8 cellular contexts compared by ENCODE assay signal in the genomic region with DNA sequence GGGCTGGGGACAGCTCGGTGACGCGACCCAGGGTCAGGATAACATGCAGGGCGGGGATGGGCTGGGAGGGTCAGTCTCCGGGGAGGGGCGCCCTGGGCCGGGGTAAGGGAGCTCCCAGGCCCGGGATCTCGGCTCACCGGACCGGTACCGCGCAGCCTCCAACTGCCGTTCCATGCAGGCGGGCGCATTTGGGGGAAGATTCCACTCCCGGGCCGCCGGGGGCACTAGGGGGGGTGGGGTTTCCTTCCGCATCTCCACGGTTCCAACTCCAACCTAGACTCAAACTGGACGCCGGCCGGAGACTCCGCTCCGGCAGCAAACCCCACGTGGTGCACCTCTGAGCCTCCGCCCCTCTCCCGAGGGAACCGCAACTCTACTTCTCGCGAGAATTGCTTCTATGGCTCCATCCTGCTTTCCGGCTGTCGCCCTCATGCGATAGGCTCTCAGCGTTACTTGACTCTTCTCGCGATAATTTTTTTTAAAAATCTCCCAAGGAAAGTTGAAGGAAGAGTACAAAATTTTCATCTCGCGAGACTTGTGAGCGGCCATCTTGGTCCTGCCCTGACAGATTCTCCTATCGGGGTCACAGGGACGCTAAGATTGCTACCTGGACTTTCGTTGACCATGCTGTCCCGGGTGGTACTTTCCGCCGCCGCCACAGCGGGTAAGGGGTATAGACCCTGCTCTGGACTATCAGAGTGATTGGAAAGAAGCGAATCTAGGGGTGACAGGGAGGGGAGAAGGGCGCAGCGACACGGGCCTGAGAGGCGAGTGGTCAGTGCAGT. TPM values are rescaled to one million over a fixed set of nuclear protein-coding genes. Genes with fewer than 3 reads are reported as not detected.
DNase-seq lines count a peak whose midpoint lies in the region; ATAC-seq and TF ChIP-seq lines count a peak whose summit lies in the region.

A gene with protein sequence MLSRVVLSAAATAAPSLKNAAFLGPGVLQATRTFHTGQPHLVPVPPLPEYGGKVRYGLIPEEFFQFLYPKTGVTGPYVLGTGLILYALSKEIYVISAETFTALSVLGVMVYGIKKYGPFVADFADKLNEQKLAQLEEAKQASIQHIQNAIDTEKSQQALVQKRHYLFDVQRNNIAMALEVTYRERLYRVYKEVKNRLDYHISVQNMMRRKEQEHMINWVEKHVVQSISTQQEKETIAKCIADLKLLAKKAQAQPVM (plus strand): TSS at position 547 of the 785 bp plus-strand sequence. CDS start 78 bp downstream, at position 625.
A gene (minus strand): TSS at position 339 of the 785 bp plus-strand sequence. CDS start 87 bp downstream, at position 252.

- DNase-seq in CMK (ENCODE audit: low read depth) (peak; percentile 98), GM20000 (ENCODE audit: low spot score) (peak; percentile 95), HT-29 (ENCODE audit: low spot score) (peak; percentile 98), NOMO-1 (lab: John Stamatoyannopoulos, UW; ENCODE audit: unreplicated experiment in 2 of 2) (peak; percentile 98 to 100), lung (ENCODE audit: low spot score) (peak; percentile 96)
- DNase-seq in effector CD8-positive, alpha-beta T cell (lab: John Stamatoyannopoulos, UW), result peak; percentile 84
- peak; percentile 64 to 83 (median 79) for DNase-seq in stimulated activated CD4-positive, alpha-beta T cell treated with anti-CD3 and anti-CD28 coated beads, TNF-alpha, amount 100 ng/mL, for 4 hours (ENCODE audit: low read depth in 3 of 3)

- peak within 1 kb of the TSS; percentile 84 to 94 for H3K27ac ChIP-seq in lung (ENCODE audit: low read depth in 1 of 2, low read length in 1 of 2)

- CTCF ChIA-PET in activated CD8-positive, alpha-beta memory T cell treated with anti-CD3 and anti-CD28 coated beads for 36 hours (lab: Charles Lee), result interaction anchor here (1.0 kb wide), 1 partner anchor 15 kb away, joined by 3 read pairs; no protein-coding TSS in a partner anchor

- no peaks in the 10 kb centered on the region for H3K9me3 ChIP-seq in lung (ENCODE audit: control insufficient read depth in 2 of 2, insufficient read depth in 1 of 2, low read length in 1 of 2)

- peak within 1 kb of the TSS; percentile 86 for H3K4me3 ChIP-seq in lung

- peaks cover 2 to 36% of the 10 kb centered on the region in 2 donors for H3K4me1 ChIP-seq in lung (ENCODE audit: control insufficient read depth in 2 of 2, insufficient read depth in 2 of 2, low read length in 2 of 2)

- POLR2A ChIA-PET in activated CD8-positive, alpha-beta memory T cell treated with anti-CD3 and anti-CD28 coated beads for 36 hours (lab: Charles Lee), result interaction anchor here (0.9 to 1.5 kb wide), 3 partner anchors 14 to 306 kb away, joined by 3 to 4 read pairs (median 3); no protein-coding TSS in a partner anchor

- ATAC-seq in lung (ENCODE audit: insufficient read depth, low FRiP score), result peak; percentile 98

- 0% methylated on average over 44 to 54 of the region's 54 CpGs for WGBS in lung, 2 donors

- H3K36me3 ChIP-seq in lung (ENCODE audit: control insufficient read depth in 2 of 2, insufficient read depth in 2 of 2, low read length in 2 of 2), result peaks cover 9 to 13% of the 10 kb centered on the region in 2 donors

- TF ChIP-seq CTCF in GM20000 (IDR thresholded peaks at IDR 0.05; ENCODE audit: extremely low read depth, missing control alignments) (no peak), lung (IDR thresholded peaks at IDR 0.05; ENCODE audit: control extremely low read depth, extremely low read depth) (no peak)

- no peaks in the 10 kb centered on the region for H3K27me3 ChIP-seq in lung (ENCODE audit: control insufficient read depth, insufficient read depth)

RNA-seq across cellular contexts. Expression of the first gene that starts in this region (rescaled TPM):
- total RNA-seq in HT-29 (2014; rRNA removed; shearing (Covaris generic)), result 282 and 311 TPM in 2 replicates
- 100 to 1,000 TPM; 371 to 373 TPM for total RNA-seq in activated CD8-positive, alpha-beta memory T cell treated with anti-CD3 and anti-CD28 coated beads for 36 hours
- 100 to 1,000 TPM; 194 to 200 TPM for total RNA-seq in lung
- polyA plus RNA-seq in lung, result 100 to 1,000 TPM; 206 to 256 TPM

RNA-seq across cellular contexts. Expression of the second gene that starts in this region (rescaled TPM):
- 63.9 and 70.0 TPM in 2 replicates for total RNA-seq in HT-29 (2014; rRNA removed; shearing (Covaris generic))
- 10 to 100 TPM; 75.4 to 78.6 TPM for total RNA-seq in activated CD8-positive, alpha-beta memory T cell treated with anti-CD3 and anti-CD28 coated beads for 36 hours
- 10 to 100 TPM; 21.4 to 36.8 TPM for total RNA-seq in lung
- 10 to 100 TPM; 21.3 to 37.1 TPM for polyA plus RNA-seq in lung

Comparison
In these comparisons a context has a peak if more than half of its experiments do, and no peak if none do; other contexts are left out.
1. Peak in every context shown above with its lines: DNase-seq, ATAC-seq, H3K4me3 ChIP-seq and H3K27ac ChIP-seq.